In the genomic region with DNA sequence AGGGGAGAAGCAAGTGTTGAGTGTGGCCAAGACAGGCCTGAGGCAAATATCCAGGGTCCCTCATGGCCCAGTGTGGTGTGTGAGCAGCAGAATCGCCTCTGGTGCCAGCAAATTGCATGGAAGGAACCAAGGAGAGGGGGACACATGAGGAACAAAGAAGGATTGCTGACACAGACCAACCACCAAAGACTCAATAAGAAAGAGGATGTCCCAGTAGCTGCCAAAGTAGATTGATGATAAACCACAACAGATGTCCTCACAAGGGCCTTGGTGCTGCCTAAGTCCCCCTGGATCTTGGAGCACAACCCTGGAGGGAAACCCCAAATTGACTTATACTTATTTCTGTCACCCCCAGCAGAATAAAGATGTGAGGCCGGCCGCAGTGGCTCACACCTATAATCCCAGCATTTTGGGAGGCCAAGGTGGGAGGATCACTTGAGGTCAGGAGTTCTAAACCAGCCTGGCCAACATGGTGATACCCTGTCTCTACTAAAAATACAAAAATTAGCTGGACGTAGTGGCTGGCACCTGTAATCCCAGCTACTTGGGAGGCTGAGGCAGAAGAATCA, we compare ENCODE assay signal across 23 cellular contexts.
"Had no signal": no experiment of that assay in that cellular context is flagged by ENCODE, and none has a peak within 500 bp of the region (broad histone marks: within the 10 kb centered on the region; RNA-seq: fewer than 3 reads in every experiment).

No MANE protein-coding gene starts in this region.

- H2AFZ ChIP-seq: hepatocyte had no signal

- H3K4me3 ChIP-seq: cardiac muscle cell, hepatocyte, left lung, spleen, thyroid gland had no signal

- H3K4me1 ChIP-seq: left lung, spleen had no signal

- H3K36me3 Mint-ChIP-seq: immature natural killer cell had no signal

- ATAC-seq: activated CD8-positive, alpha-beta T cell treated with anti-CD3 and anti-CD28 coated beads, Interleukin-2, amount 10 ng/mL, durations not matched to agents 7 days and 5 days; activated naive CD8-positive, alpha-beta T cell treated with anti-CD3 and anti-CD28 coated beads, Interleukin-2, amount 50 U/mL, for 24 hours; left lung; T-cell had no signal

- H3K27ac ChIP-seq: cardiac muscle cell, hepatocyte, left lung, spleen, thyroid gland, WERI-Rb-1 had no signal

- H3K9me3 Mint-ChIP-seq: activated naive CD8-positive, alpha-beta T cell treated with anti-CD3 and anti-CD28 coated beads, Interleukin-2, amount 50 U/mL, for 24 hours; activated T-helper 1 cell treated with anti-CD3 and anti-CD28 coated beads, Interleukin-12 subunit alpha, Interleukin-12 subunit beta, Interleukin-2, Interleukin-4 antibody, amounts not matched to agents 30 ng/mL and 10 ng/mL and 1 ng/mL, durations not matched to agents 14 hours and 24 hours and 36 hours; immature natural killer cell; T-cell; T-helper 2 cell treated with Interferon-gamma antibody and Interleukin-4, amounts not matched to agents 5 μg/mL and 100 μg/mL, for 36 hours had no signal

- H3K27me3 Mint-ChIP-seq: activated naive CD8-positive, alpha-beta T cell treated with anti-CD3 and anti-CD28 coated beads, Interleukin-2, amount 50 U/mL, for 24 hours; dendritic cell treated with granulocyte-macrophage colony-stimulating factor and Interleukin-4, amounts not matched to agents 40 ng/mL and 50 ng/mL, for 4 days had no signal

- H3K27ac Mint-ChIP-seq: activated CD8-positive, alpha-beta T cell treated with anti-CD3 and anti-CD28 coated beads, Interleukin-2, amount 10 ng/mL, durations not matched to agents 7 days and 5 days; activated naive CD8-positive, alpha-beta T cell treated with anti-CD3 and anti-CD28 coated beads, Interleukin-2, amount 50 U/mL, for 24 hours; activated T-helper 1 cell treated with anti-CD3 and anti-CD28 coated beads, Interleukin-12 subunit alpha, Interleukin-12 subunit beta, Interleukin-2, Interleukin-4 antibody, amounts not matched to agents 30 ng/mL and 10 ng/mL and 1 ng/mL, durations not matched to agents 14 hours and 24 hours and 36 hours; dendritic cell treated with granulocyte-macrophage colony-stimulating factor and Interleukin-4, amounts not matched to agents 40 ng/mL and 50 ng/mL, for 4 days; immature natural killer cell; T-cell; T-helper 2 cell treated with Interferon-gamma antibody and Interleukin-4, amounts not matched to agents 5 μg/mL and 100 μg/mL, for 36 hours had no signal

- H3K27me3 ChIP-seq: cardiac muscle cell, hepatocyte, left lung, spleen, thyroid gland had no signal

- H3K79me2 ChIP-seq: hepatocyte had no signal

- H3K4me3 Mint-ChIP-seq: activated CD8-positive, alpha-beta T cell treated with anti-CD3 and anti-CD28 coated beads, Interleukin-2, amount 10 ng/mL, durations not matched to agents 7 days and 5 days; activated naive CD8-positive, alpha-beta T cell treated with anti-CD3 and anti-CD28 coated beads, Interleukin-2, amount 50 U/mL, for 24 hours; activated T-helper 1 cell treated with anti-CD3 and anti-CD28 coated beads, Interleukin-12 subunit alpha, Interleukin-12 subunit beta, Interleukin-2, Interleukin-4 antibody, amounts not matched to agents 30 ng/mL and 10 ng/mL and 1 ng/mL, durations not matched to agents 14 hours and 24 hours and 36 hours; dendritic cell treated with granulocyte-macrophage colony-stimulating factor and Interleukin-4, amounts not matched to agents 40 ng/mL and 50 ng/mL, for 4 days; immature natural killer cell; nephron progenitor cell; T-cell; T-helper 2 cell treated with Interferon-gamma antibody and Interleukin-4, amounts not matched to agents 5 μg/mL and 100 μg/mL, for 36 hours had no signal

- DNase-seq: activated CD4-positive, alpha-beta T cell treated with anti-CD3 and anti-CD28 coated beads, Interleukin-2, amount 50 U/mL, for 1 hour; activated CD4-positive, CD25-positive, alpha-beta regulatory T cell treated with anti-CD3 and anti-CD28 coated beads, Interleukin-2, amount 50 U/mL, for 72 hours; activated CD8-positive, alpha-beta T cell treated with anti-CD3 and anti-CD28 coated beads, Interleukin-2, amount 10 ng/mL, durations not matched to agents 7 days and 5 days; activated gamma-delta T cell; activated naive CD4-positive, alpha-beta T cell treated with anti-CD3 and anti-CD28 coated beads, Interleukin-2, amount 50 U/mL, for 16 hours; activated naive CD8-positive, alpha-beta T cell treated with anti-CD3 and anti-CD28 coated beads, Interleukin-2, amount 50 U/mL, for 24 hours; effector CD4-positive, alpha-beta T cell; erythroblast; foreskin fibroblast; immature natural killer cell; left lung; nephron progenitor cell; spleen; stimulated activated CD4-positive, alpha-beta T cell treated with anti-CD3 and anti-CD28 coated beads, Interleukin-4, amount 100 ng/mL, for 24 hours; stimulated activated naive CD4-positive, alpha-beta T cell treated with Interleukin-2 at 50 U/mL for 16 hours; T-cell; thyroid gland; WERI-Rb-1 had no signal

- H3K4me1 Mint-ChIP-seq: activated naive CD8-positive, alpha-beta T cell treated with anti-CD3 and anti-CD28 coated beads, Interleukin-2, amount 50 U/mL, for 24 hours; immature natural killer cell; T-cell had no signal

- H3K9me3 ChIP-seq: left lung, spleen, thyroid gland had no signal

- H3K36me3 ChIP-seq: cardiac muscle cell, left lung, spleen, thyroid gland, WERI-Rb-1 had no signal

- H3K4me2 ChIP-seq: hepatocyte had no signal
